In the genomic region with DNA sequence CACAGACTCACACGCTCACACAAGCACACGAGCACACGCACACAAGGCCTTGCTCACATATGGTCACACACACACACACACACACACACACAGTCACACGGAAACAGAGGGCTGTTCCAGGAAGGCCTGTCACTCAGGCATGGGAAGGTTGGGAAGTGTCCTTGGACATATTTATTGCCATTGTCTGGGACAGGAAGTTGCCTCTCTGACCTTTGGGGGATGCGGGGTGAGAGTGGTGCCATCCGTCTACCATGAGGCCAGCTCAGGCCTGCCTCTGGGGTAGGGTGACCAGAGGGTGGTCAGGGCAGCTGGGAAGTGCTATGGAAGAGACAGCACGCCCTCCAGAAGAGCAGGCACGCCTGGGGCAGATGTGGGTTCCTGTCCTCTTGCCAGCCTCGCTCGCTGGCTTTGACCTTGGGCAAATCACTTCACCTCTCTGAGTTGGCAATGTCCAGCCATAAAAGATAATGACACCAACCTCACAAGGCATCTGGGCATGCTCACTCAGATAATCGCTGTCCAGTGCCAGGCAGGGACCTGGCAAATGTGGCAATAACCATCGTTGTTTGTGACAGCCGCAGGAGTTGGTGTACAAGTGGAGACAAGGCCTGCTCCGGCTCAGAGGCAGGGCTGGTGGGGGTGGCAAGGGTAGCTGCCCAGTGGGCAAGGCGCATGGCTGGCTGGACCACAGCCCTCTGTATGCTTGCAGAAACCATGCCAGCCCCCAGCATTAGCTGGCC, we compare ENCODE assay signal across 12 cellular contexts. TPM values are rescaled to one million over a fixed set of nuclear protein-coding genes. Genes with fewer than 3 reads are reported as not detected.
DNase-seq lines count a peak whose midpoint lies in the region; ATAC-seq and TF ChIP-seq lines count a peak whose summit lies in the region.
"Had no signal": no experiment of that assay in that cellular context is flagged by ENCODE, and none has a peak within 500 bp of the region (broad histone marks: within the 10 kb centered on the region; RNA-seq: fewer than 3 reads in every experiment).

No MANE protein-coding gene starts in this region.

- no peak for DNase-seq in stimulated activated naive CD8-positive, alpha-beta T cell treated with anti-CD3 and anti-CD28 coated beads, Interleukin-15, Interleukin-2, amounts not matched to agents 100 U/mL and 50 U/mL, for 24 hours
- DNase-seq in heart left ventricle (peak; percentile 65 to 89 (median 72)), neuronal stem cell (ENCODE audit: low spot score) (no peak), NCI-H2171 (lab: John Stamatoyannopoulos, UW) (no peak), NCI-H1105 treated with DMSO at 0.1 percent for 48 hours (lab: John Stamatoyannopoulos, UW) (no peak)
- DNase-seq in central memory CD4-positive, alpha-beta T cell = no peak
- DNase-seq: NCI-H524 treated with DMSO at 0.1 percent for 48 hours had no signal

- H2BK120ac ChIP-seq in neuronal stem cell (ENCODE audit: low read depth, low read length) = peak overlapping the region; percentile 7

- no peak overlapping the region for H4K91ac ChIP-seq in neuronal stem cell (ENCODE audit: low read depth, low read length, poor library complexity)

- no peak overlapping the region for H3K23ac ChIP-seq in neuronal stem cell (ENCODE audit: low read depth, low read length, poor library complexity)

- no peak overlapping the region for H3K4ac ChIP-seq in neuronal stem cell (ENCODE audit: low read length)

- H3K27me3 ChIP-seq in heart left ventricle (no peaks in the 10 kb centered on the region), neuronal stem cell (ENCODE audit: control insufficient read depth in 3 of 3, insufficient read depth in 3 of 3, low read depth in 1 of 3, low read length in 3 of 3) (no peaks in the 10 kb centered on the region)

- peaks cover 0 to 7% (median 0%) of the 10 kb centered on the region in 9 donors for H3K36me3 ChIP-seq in heart left ventricle
- peaks cover 0 to 7% of the 10 kb centered on the region in 2 donors for H3K36me3 ChIP-seq in neuronal stem cell (replicated peaks in 1 of 2; ENCODE audit: control insufficient read depth in 2 of 2, insufficient read depth in 2 of 2, low read length in 2 of 2)

- no peak for TF ChIP-seq CTCF in heart left ventricle (IDR thresholded peaks at IDR 0.05)

- H3K18ac ChIP-seq in neuronal stem cell (ENCODE audit: low read length) = peak overlapping the region; percentile 54

- peak overlapping the region; percentile 12 for H3K27ac Mint-ChIP-seq in stimulated activated naive CD8-positive, alpha-beta T cell treated with anti-CD3 and anti-CD28 coated beads, Interleukin-15, Interleukin-2, amounts not matched to agents 100 ng/mL and 50 ng/mL, for 24 hours
- H3K27ac Mint-ChIP-seq: activated CD4-positive, alpha-beta memory T cell treated with anti-CD3 and anti-CD28 coated beads for 36 hours; activated naive CD8-positive, alpha-beta T cell had no signal

- no peaks in the 10 kb centered on the region for H3K79me1 ChIP-seq in neuronal stem cell (ENCODE audit: low read depth, low read length)

- no peak overlapping the region for H2AFZ ChIP-seq in neuronal stem cell (ENCODE audit: low read length)

- H3K27ac ChIP-seq in heart left ventricle = peak overlapping the region; percentile 63 to 95 (median 86)
- H3K27ac ChIP-seq in neuronal stem cell (replicated peaks; ENCODE audit: low read length) = no peak overlapping the region

- WGBS in heart left ventricle, 4 donors = 29 to 51% (median 35%) methylated on average over 12 to 15 of the region's 15 CpGs
- no CpG with 5 or more reads among the region's 15 CpGs for WGBS in neuronal stem cell (ENCODE audit: extremely low coverage in 2 of 2, insufficient read length in 2 of 2, insufficient replicate concordance in 1 of 2), 2 donors

- H3K4me1 Mint-ChIP-seq in stimulated activated naive CD8-positive, alpha-beta T cell treated with anti-CD3 and anti-CD28 coated beads, Interleukin-15, Interleukin-2, amounts not matched to agents 100 ng/mL and 50 ng/mL, for 24 hours (ENCODE audit: low read depth) = no peaks in the 10 kb centered on the region

- H2BK5ac ChIP-seq in neuronal stem cell (ENCODE audit: low read length) = no peak overlapping the region

- intact Hi-C loops in heart left ventricle (cut with DNase I) = loop anchor here (1.0 to 10.0 kb wide), 14 partner anchors 25 to 598 kb away; a partner anchor contains a TSS

- H4K8ac ChIP-seq in neuronal stem cell (ENCODE audit: low read depth, low read length) = no peak overlapping the region

- no peak for TF ChIP-seq POLR2A in heart left ventricle (IDR thresholded peaks at IDR 0.05)

- no peak overlapping the region for H3K4me2 ChIP-seq in neuronal stem cell (ENCODE audit: insufficient read depth, low read length, poor library complexity, severe bottlenecking)

- peak overlapping the region; percentile 7 for H3K9ac ChIP-seq in neuronal stem cell (ENCODE audit: low read depth, low read length, poor library complexity)

- peak overlapping the region; percentile 43 for H3K14ac ChIP-seq in neuronal stem cell (ENCODE audit: low read length)

- H2AK5ac ChIP-seq in neuronal stem cell (ENCODE audit: low read depth, low read length) = no peak overlapping the region

- no peak overlapping the region for H3K4me3 Mint-ChIP-seq in stimulated activated naive CD8-positive, alpha-beta T cell treated with anti-CD3 and anti-CD28 coated beads, Interleukin-15, Interleukin-2, amounts not matched to agents 100 ng/mL and 50 ng/mL, for 24 hours
- H3K4me3 Mint-ChIP-seq: activated CD4-positive, alpha-beta memory T cell treated with anti-CD3 and anti-CD28 coated beads for 36 hours; activated naive CD8-positive, alpha-beta T cell had no signal

- ATAC-seq in stimulated activated naive CD8-positive, alpha-beta T cell treated with anti-CD3 and anti-CD28 coated beads, Interleukin-15, Interleukin-2, amounts not matched to agents 100 U/mL and 50 U/mL, for 24 hours = no peak
- ATAC-seq in heart left ventricle (peak; percentile 75 to 86 (median 86)), GM19395 (IDR thresholded peaks at IDR 0.05; ENCODE audit: unreplicated experiment) (no peak)

- peaks cover 8 to 40% (median 33%) of the 10 kb centered on the region in 12 donors for H3K4me1 ChIP-seq in heart left ventricle
- H3K4me1 ChIP-seq in neuronal stem cell (ENCODE audit: control insufficient read depth in 2 of 2, insufficient read depth in 1 of 2, low read depth in 1 of 2, low read length in 2 of 2) = peaks cover 5% of the 10 kb centered on the region in 2 donors

- H3K9me3 ChIP-seq in heart left ventricle (no peaks in the 10 kb centered on the region), neuronal stem cell (replicated peaks in 1 of 2; ENCODE audit: control insufficient read depth in 2 of 2, insufficient read depth in 1 of 2, low read depth in 1 of 2, low read length in 2 of 2) (no peaks in the 10 kb centered on the region)

- H3K4me3 ChIP-seq in heart left ventricle = no peak overlapping the region
- no peak overlapping the region for H3K4me3 ChIP-seq in neuronal stem cell (ENCODE audit: low read length in 2 of 2)

- no peak overlapping the region for H2BK12ac ChIP-seq in neuronal stem cell (ENCODE audit: low read length)

- no peaks in the 10 kb centered on the region for H3K27me3 Mint-ChIP-seq in stimulated activated naive CD8-positive, alpha-beta T cell treated with anti-CD3 and anti-CD28 coated beads, Interleukin-15, Interleukin-2, amounts not matched to agents 100 ng/mL and 50 ng/mL, for 24 hours
- H3K27me3 Mint-ChIP-seq: activated CD4-positive, alpha-beta memory T cell treated with anti-CD3 and anti-CD28 coated beads for 36 hours; activated naive CD8-positive, alpha-beta T cell had no signal

- H3K36me3 Mint-ChIP-seq in stimulated activated naive CD8-positive, alpha-beta T cell treated with anti-CD3 and anti-CD28 coated beads, Interleukin-15, Interleukin-2, amounts not matched to agents 100 ng/mL and 50 ng/mL, for 24 hours (ENCODE audit: low read depth) = no peaks in the 10 kb centered on the region
- H3K36me3 Mint-ChIP-seq: activated naive CD8-positive, alpha-beta T cell had no signal

- H2BK15ac ChIP-seq in neuronal stem cell (ENCODE audit: low read length) = no peak overlapping the region

- no peaks in the 10 kb centered on the region for H3K9me3 Mint-ChIP-seq in stimulated activated naive CD8-positive, alpha-beta T cell treated with anti-CD3 and anti-CD28 coated beads, Interleukin-15, Interleukin-2, amounts not matched to agents 100 ng/mL and 50 ng/mL, for 24 hours
- H3K9me3 Mint-ChIP-seq: activated CD4-positive, alpha-beta memory T cell treated with anti-CD3 and anti-CD28 coated beads for 36 hours had no signal

RNA-seq across cellular contexts. Expression of a gene that starts 8.0 kb away (rescaled TPM):
- not detected for total RNA-seq in heart left ventricle
- polyA plus RNA-seq in heart left ventricle = not detected
- not detected for polyA plus RNA-seq in neuronal stem cell (2013, experiment 1 of 2)
- not detected for polyA plus RNA-seq in neuronal stem cell (2013, experiment 2 of 2)
- total RNA-seq: activated CD4-positive, alpha-beta memory T cell treated with anti-CD3 and anti-CD28 coated beads for 36 hours; occipital lobe had no signal

RNA-seq across cellular contexts. Expression of a gene that starts 19.4 kb away (rescaled TPM):
- total RNA-seq in heart left ventricle = not detected
- not detected for polyA plus RNA-seq in heart left ventricle
- not detected for polyA plus RNA-seq in neuronal stem cell (2013, experiment 1 of 2)
- polyA plus RNA-seq in neuronal stem cell (2013, experiment 2 of 2) = not detected
- total RNA-seq: activated CD4-positive, alpha-beta memory T cell treated with anti-CD3 and anti-CD28 coated beads for 36 hours; occipital lobe had no signal

Comparison
In these comparisons a context has a peak if more than half of its experiments do, and no peak if none do; other contexts are left out.
1. ATAC-seq: peak in heart left ventricle (4 of 4); none in stimulated activated naive CD8-positive, alpha-beta T cell treated with anti-CD3 and anti-CD28 coated beads, Interleukin-15, Interleukin-2, amounts not matched to agents 100 U/mL and 50 U/mL, for 24 hours (single experiment) and GM19395 (single experiment).
2. DNase-seq: peak in heart left ventricle (5 of 5); none in stimulated activated naive CD8-positive, alpha-beta T cell treated with anti-CD3 and anti-CD28 coated beads, Interleukin-15, Interleukin-2, amounts not matched to agents 100 U/mL and 50 U/mL, for 24 hours (single experiment), neuronal stem cell (single experiment), central memory CD4-positive, alpha-beta T cell (single experiment), NCI-H2171 (single experiment) and NCI-H1105 treated with DMSO at 0.1 percent for 48 hours (single experiment).